In the genomic region with DNA sequence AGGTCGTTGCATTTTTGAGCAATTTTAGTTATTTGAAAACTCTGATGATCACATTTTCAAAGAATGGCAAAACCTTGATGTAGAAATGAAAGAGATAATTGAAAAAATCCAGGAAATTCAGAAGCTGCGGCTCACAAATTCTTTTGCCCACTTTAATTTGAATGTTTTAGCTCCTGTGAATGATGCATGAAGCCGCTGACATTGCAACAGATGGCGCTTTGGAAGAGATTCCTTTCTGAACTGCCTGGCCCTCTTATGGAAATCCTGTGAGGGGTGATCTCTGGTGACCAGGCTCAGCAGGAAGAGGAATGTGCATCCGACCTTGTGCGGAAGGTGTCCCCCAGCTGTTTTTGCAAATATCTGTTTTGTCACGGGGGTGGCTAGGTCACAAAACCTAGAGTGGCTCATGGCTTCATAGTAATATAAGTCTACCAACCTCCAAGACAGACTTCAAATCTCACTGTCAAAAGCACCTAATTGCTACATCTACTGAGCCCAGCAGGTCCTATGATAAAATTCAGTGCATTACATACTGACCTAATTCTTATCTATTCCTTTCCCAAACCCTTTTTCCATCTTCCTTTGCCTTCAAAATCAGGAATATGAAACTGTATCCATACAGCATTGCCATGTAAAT, we compare ENCODE assay signal across 15 cellular contexts.
DNase-seq lines count a peak whose midpoint lies in the region; ATAC-seq and TF ChIP-seq lines count a peak whose summit lies in the region.
"Had no signal": no experiment of that assay in that cellular context is flagged by ENCODE, and none has a peak within 500 bp of the region (broad histone marks: within the 10 kb centered on the region; RNA-seq: fewer than 3 reads in every experiment).

No MANE protein-coding gene starts in this region.

- H2AFZ ChIP-seq in hepatocyte = no peak overlapping the region

- no peak for TF ChIP-seq CTCF in hepatocyte (IDR thresholded peaks at IDR 0.05; ENCODE audit: poor library complexity)

- H3K4me3 ChIP-seq in hepatocyte = no peak overlapping the region
- H3K4me3 ChIP-seq: GM12878, lung, psoas muscle had no signal

- no peak overlapping the region for H3K4me2 ChIP-seq in hepatocyte

- H3K9me2 ChIP-seq in hepatocyte (replicated peaks; ENCODE audit: insufficient read depth) = no peaks in the 10 kb centered on the region

- no peaks in the 10 kb centered on the region for H3K79me2 ChIP-seq in hepatocyte

- no peaks in the 10 kb centered on the region for H3K27me3 ChIP-seq in hepatocyte

- no peak overlapping the region for H3K27ac ChIP-seq in hepatocyte
- H3K27ac ChIP-seq: psoas muscle had no signal

- no peaks in the 10 kb centered on the region for H3K9me3 ChIP-seq in hepatocyte (ENCODE audit: low read depth)
- H3K9me3 ChIP-seq: psoas muscle had no signal

- H4K20me1 ChIP-seq in hepatocyte (ENCODE audit: insufficient read depth, poor library complexity, severe bottlenecking) = no peaks in the 10 kb centered on the region

- no peaks in the 10 kb centered on the region for H3K36me3 ChIP-seq in hepatocyte (replicated peaks; ENCODE audit: insufficient read depth, low read depth)

- intact Hi-C loops in left ventricle myocardium superior (cut with micrococcal nuclease) = loop anchor here (5.0 to 10.0 kb wide), 3 partner anchors 110 to 660 kb away; no protein-coding TSS in a partner anchor

- ATAC-seq in HG02610 (IDR thresholded peaks at IDR 0.05; ENCODE audit: unreplicated experiment) = no peak
- no peak for ATAC-seq in left ventricle myocardium superior
- ATAC-seq: GM12878, psoas muscle had no signal

- DNase-seq in AG08395 (ENCODE audit: low spot score) (peak; percentile 58), HS-5 (ENCODE audit: low read depth) (peak; percentile 89), amniotic epithelial cell (ENCODE audit: low read depth) (peak; percentile 70), islet precursor cell (peak; percentile 69), hepatocyte (ENCODE audit: low spot score) (no peak), DMS153 treated with DMSO at 0.1 percent for 48 hours (lab: John Stamatoyannopoulos, UW; ENCODE audit: unreplicated experiment) (no peak), left ventricle myocardium superior (no peak)
- DNase-seq: activated T-cell treated with anti-CD3 and anti-CD28 coated beads, Interleukin-2, amount 50 U/mL, for 48 hours; caudate nucleus; NCI-H1417; OCI-M1; psoas muscle had no signal

- 59% methylated on average over 7 of the region's 7 CpGs for whole genome bisulfite sequencing in hepatocyte (ENCODE audit: low lambda C conversion rate, missing lambda C conversion rate)

- H3K4me1 ChIP-seq in hepatocyte (ENCODE audit: insufficient read depth) = peaks cover 4% of the 10 kb centered on the region

Comparison
In these comparisons a context has a peak if more than half of its experiments do, and no peak if none do; other contexts are left out.
1. DNase-seq: peak in AG08395 (single experiment), HS-5 (single experiment), amniotic epithelial cell (single experiment) and islet precursor cell (single experiment); none in hepatocyte (single experiment), DMS153 treated with DMSO at 0.1 percent for 48 hours (single experiment) and left ventricle myocardium superior (single experiment).